Comparison of ENCODE assay signal across 21 cellular contexts in the genomic region with DNA sequence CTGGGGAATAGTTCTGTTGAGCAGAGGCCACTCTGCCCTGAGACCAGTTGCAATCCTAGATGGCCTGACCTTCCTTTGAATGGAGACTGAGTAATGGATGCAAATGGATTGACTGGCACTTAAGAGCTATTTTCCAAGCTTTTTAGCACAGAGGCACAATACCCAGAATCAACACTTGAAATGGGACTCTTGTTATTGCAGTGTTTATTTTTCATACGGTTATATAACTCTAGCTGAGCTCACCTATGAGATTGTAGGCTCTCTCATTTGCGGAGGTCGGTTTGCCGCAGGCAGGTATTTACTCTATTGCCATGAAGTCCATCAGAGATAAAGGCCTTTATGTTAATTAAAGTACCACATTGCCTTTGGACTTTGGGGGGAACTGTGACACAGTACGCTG.
DNase-seq lines count a peak whose midpoint lies in the region; ATAC-seq and TF ChIP-seq lines count a peak whose summit lies in the region.
"Had no signal": no experiment of that assay in that cellular context is flagged by ENCODE, and none has a peak within 500 bp of the region (broad histone marks: within the 10 kb centered on the region; RNA-seq: fewer than 3 reads in every experiment).

No MANE protein-coding gene starts in this region.

- POLR2A ChIA-PET in activated CD4-positive, alpha-beta memory T cell treated with anti-CD3 and anti-CD28 coated beads for 36 hours (lab: Charles Lee) = no interaction called here

- intact Hi-C loops in activated CD4-positive, alpha-beta memory T cell treated with anti-CD3 and anti-CD28 coated beads for 36 hours (cut with micrococcal nuclease) = no loop called here
- intact Hi-C loops in lower leg skin (cut with DNase I; ENCODE audit: low total_unique reads) = no loop called here

- WGBS in lower leg skin, 2 donors = 89 to 91% methylated on average over 5 of the region's 5 CpGs

- H3K9me3 Mint-ChIP-seq in activated CD4-positive, alpha-beta memory T cell treated with anti-CD3 and anti-CD28 coated beads for 36 hours = no peaks in the 10 kb centered on the region

- ATAC-seq in GM19328 (IDR thresholded peaks at IDR 0.05; ENCODE audit: unreplicated experiment) = no peak
- ATAC-seq: body of pancreas; K562; psoas muscle; stimulated activated naive CD8-positive, alpha-beta T cell treated with anti-CD3 and anti-CD28 coated beads, Interleukin-15, amount 100 ng/mL, for 72 hours had no signal

- H3K4me1 Mint-ChIP-seq in activated CD4-positive, alpha-beta memory T cell treated with anti-CD3 and anti-CD28 coated beads for 36 hours (ENCODE audit: low read depth) = no peaks in the 10 kb centered on the region
- H3K4me1 Mint-ChIP-seq: CD4-positive, CD25-positive, alpha-beta regulatory T cell; memory B cell; stimulated activated naive CD8-positive, alpha-beta T cell treated with anti-CD3 and anti-CD28 coated beads, Interleukin-15, amount 100 ng/mL, for 72 hours had no signal

- H3K4me3 ChIP-seq in lower leg skin (ENCODE audit: low read depth, poor library complexity, severe bottlenecking) = no peak overlapping the region
- H3K4me3 ChIP-seq: body of pancreas, dorsolateral prefrontal cortex, K562, Peyer's patch, psoas muscle, SJCRH30, thyroid gland had no signal

- TF ChIP-seq CTCF in lower leg skin (IDR thresholded peaks at IDR 0.05) = no peak

- H3K4me3 Mint-ChIP-seq in activated CD4-positive, alpha-beta memory T cell treated with anti-CD3 and anti-CD28 coated beads for 36 hours = no peak overlapping the region
- H3K4me3 Mint-ChIP-seq: CD4-positive, CD25-positive, alpha-beta regulatory T cell; memory B cell; stimulated activated naive CD8-positive, alpha-beta T cell treated with anti-CD3 and anti-CD28 coated beads, Interleukin-15, amount 100 ng/mL, for 72 hours had no signal

- DNase-seq in NCI-H1105 treated with DMSO at 0.1 percent for 48 hours (lab: John Stamatoyannopoulos, UW) (peak; percentile 98), NCI-H2081 (lab: John Stamatoyannopoulos, UW) (peak; percentile 75 to 93), NCI-H69 (lab: John Stamatoyannopoulos, UW) (peak; percentile 100), ureter (ENCODE audit: low spot score) (no peak), lower leg skin (ENCODE audit: low spot score in 2 of 2) (no peak)
- DNase-seq in activated CD4-positive, alpha-beta memory T cell treated with anti-CD3 and anti-CD28 coated beads for 36 hours = no peak
- DNase-seq: activated CD4-positive, alpha-beta T cell treated with anti-CD3 and anti-CD28 coated beads for 1 hour; activated gamma-delta T cell; CD4-positive, CD25-positive, alpha-beta regulatory T cell; cerebellar nuclear complex; dorsolateral prefrontal cortex; NK-92 treated with Interleukin-12 subunit alpha and Interleukin-12 subunit beta, amount 100 ng/mL, for 24 hours; Peyer's patch; psoas muscle; stimulated activated naive CD8-positive, alpha-beta T cell treated with anti-CD3 and anti-CD28 coated beads, Interleukin-15, amount 100 ng/mL, for 72 hours; thyroid gland had no signal

- H3K27ac Mint-ChIP-seq in activated CD4-positive, alpha-beta memory T cell treated with anti-CD3 and anti-CD28 coated beads for 36 hours = no peak overlapping the region
- H3K27ac Mint-ChIP-seq: CD4-positive, CD25-positive, alpha-beta regulatory T cell; memory B cell; stimulated activated naive CD8-positive, alpha-beta T cell treated with anti-CD3 and anti-CD28 coated beads, Interleukin-15, amount 100 ng/mL, for 72 hours had no signal

- H3K27me3 Mint-ChIP-seq in activated CD4-positive, alpha-beta memory T cell treated with anti-CD3 and anti-CD28 coated beads for 36 hours = no peaks in the 10 kb centered on the region
- H3K27me3 Mint-ChIP-seq: CD4-positive, CD25-positive, alpha-beta regulatory T cell; memory B cell; stimulated activated naive CD8-positive, alpha-beta T cell treated with anti-CD3 and anti-CD28 coated beads, Interleukin-15, amount 100 ng/mL, for 72 hours had no signal

- no peaks in the 10 kb centered on the region for H3K36me3 Mint-ChIP-seq in activated CD4-positive, alpha-beta memory T cell treated with anti-CD3 and anti-CD28 coated beads for 36 hours
- H3K36me3 Mint-ChIP-seq: CD4-positive, CD25-positive, alpha-beta regulatory T cell; memory B cell had no signal

- CTCF ChIA-PET in activated CD4-positive, alpha-beta memory T cell treated with anti-CD3 and anti-CD28 coated beads for 36 hours (lab: Charles Lee) = no interaction called here

- TF ChIP-seq POLR2A in lower leg skin (IDR thresholded peaks at IDR 0.05) = no peak

Comparison
In these comparisons a context has a peak if more than half of its experiments do, and no peak if none do; other contexts are left out.
1. DNase-seq: peak in NCI-H1105 treated with DMSO at 0.1 percent for 48 hours (single experiment), NCI-H2081 (2 of 2) and NCI-H69 (single experiment); none in ureter (single experiment), activated CD4-positive, alpha-beta memory T cell treated with anti-CD3 and anti-CD28 coated beads for 36 hours (single experiment) and lower leg skin (0 of 2).